ENCODE assay signal across 1 cellular context in genomic region chr7:158829342-158830210, GRCh38.
A peak's percentile ranks its signal among the peaks of the same experiment; 100 is the strongest.
TF ChIP-seq lines count a peak whose summit lies in the region.

ESYT2 (minus strand) TSS chr7:158829509; CDS start chr7:158829418, 91 bp downstream.

TF ChIP-seq in K562, 482 proteins besides CTCF, POLR2A, EP300 and RAD21 (continued from another document and continues in another):
- TF ChIP-seq CTCFL (IDR thresholded peaks at IDR 0.05; ENCODE audit: borderline replicate concordance, insufficient read depth, low read depth, low read length, poor library complexity, severe bottlenecking): peak; percentile 89
- peak; percentile 95 for TF ChIP-seq U2AF1 (optimal IDR thresholded peaks at IDR 0.05; ENCODE audit: low read depth, low read length)
- TF ChIP-seq ZNF324 (CRISPR knock-in tag; IDR thresholded peaks at IDR 0.05): peak; percentile 19; the same call in 1 of the 2 replicates
- peak; percentile 92 for TF ChIP-seq PML (IDR thresholded peaks at IDR 0.05; ENCODE audit: low read length)
- peak; percentile 98 for TF ChIP-seq SUPT5H (IDR thresholded peaks at IDR 0.05)
- no peak for TF ChIP-seq ZBTB8A (IDR thresholded peaks at IDR 0.05; ENCODE audit: partially characterized antibody)
- TF ChIP-seq FOXA1 (IDR thresholded peaks at IDR 0.05; ENCODE audit: borderline replicate concordance): no peak
- no peak for TF ChIP-seq FOXJ3 (CRISPR knock-in tag; IDR thresholded peaks at IDR 0.05)
- TF ChIP-seq ZNF133 (CRISPR knock-in tag; IDR thresholded peaks at IDR 0.05): no peak
- TF ChIP-seq, protein P1, sequence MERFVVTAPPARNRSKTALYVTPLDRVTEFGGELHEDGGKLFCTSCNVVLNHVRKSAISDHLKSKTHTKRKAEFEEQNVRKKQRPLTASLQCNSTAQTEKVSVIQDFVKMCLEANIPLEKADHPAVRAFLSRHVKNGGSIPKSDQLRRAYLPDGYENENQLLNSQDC (CRISPR knock-in tag; IDR thresholded peaks at IDR 0.05): peak; percentile 88; the same call in 1 of the 2 replicates
- peak; percentile 6 to 78; a peak in 2 of 4 replicates for TF ChIP-seq ZMIZ1 (IDR thresholded peaks at IDR 0.05; ENCODE audit: low read depth in 2 of 2, low read length in 2 of 2)
- TF ChIP-seq GTF2B (IDR thresholded peaks at IDR 0.05; ENCODE audit: extremely low read depth, insufficient read length): no peak
- no peak for TF ChIP-seq CEBPZ (IDR thresholded peaks at IDR 0.05; ENCODE audit: borderline replicate concordance, low read depth, low read length)
- TF ChIP-seq POLR2G (IDR thresholded peaks at IDR 0.05; ENCODE audit: low read depth, low read length): peak; percentile 96
- no peak for TF ChIP-seq PCBP2 (IDR thresholded peaks at IDR 0.05; ENCODE audit: low read depth, low read length, poor library complexity, severe bottlenecking)
- TF ChIP-seq CHD1 (IDR thresholded peaks at IDR 0.05; ENCODE audit: low read length): peak; percentile 94
- TF ChIP-seq EHMT2 (IDR thresholded peaks at IDR 0.05): no peak
- no peak for TF ChIP-seq ZNF253 (CRISPR knock-in tag; conservative IDR thresholded peaks at IDR 0.05)
- no peak for TF ChIP-seq POU5F1 (IDR thresholded peaks at IDR 0.05; ENCODE audit: borderline replicate concordance, low read depth, low read length, partially characterized antibody)
- no peak for TF ChIP-seq SNAPC5 (CRISPR knock-in tag; IDR thresholded peaks at IDR 0.05)
- no peak for TF ChIP-seq CCAR2 (IDR thresholded peaks at IDR 0.05; ENCODE audit: low read depth, low read length)
- peak; percentile 99 for TF ChIP-seq RBFOX2 (IDR thresholded peaks at IDR 0.05; ENCODE audit: low read depth, low read length)
- no peak for TF ChIP-seq ZNF778 (CRISPR knock-in tag; IDR thresholded peaks at IDR 0.05)
- peak; percentile 71 for TF ChIP-seq BCOR (IDR thresholded peaks at IDR 0.05)
- TF ChIP-seq ZNF239 (CRISPR knock-in tag; IDR thresholded peaks at IDR 0.05): peak; percentile 63
- TF ChIP-seq ZNF699 (CRISPR knock-in tag; IDR thresholded peaks at IDR 0.05; ENCODE audit: insufficient replicate concordance): no peak
- TF ChIP-seq, protein P2, sequence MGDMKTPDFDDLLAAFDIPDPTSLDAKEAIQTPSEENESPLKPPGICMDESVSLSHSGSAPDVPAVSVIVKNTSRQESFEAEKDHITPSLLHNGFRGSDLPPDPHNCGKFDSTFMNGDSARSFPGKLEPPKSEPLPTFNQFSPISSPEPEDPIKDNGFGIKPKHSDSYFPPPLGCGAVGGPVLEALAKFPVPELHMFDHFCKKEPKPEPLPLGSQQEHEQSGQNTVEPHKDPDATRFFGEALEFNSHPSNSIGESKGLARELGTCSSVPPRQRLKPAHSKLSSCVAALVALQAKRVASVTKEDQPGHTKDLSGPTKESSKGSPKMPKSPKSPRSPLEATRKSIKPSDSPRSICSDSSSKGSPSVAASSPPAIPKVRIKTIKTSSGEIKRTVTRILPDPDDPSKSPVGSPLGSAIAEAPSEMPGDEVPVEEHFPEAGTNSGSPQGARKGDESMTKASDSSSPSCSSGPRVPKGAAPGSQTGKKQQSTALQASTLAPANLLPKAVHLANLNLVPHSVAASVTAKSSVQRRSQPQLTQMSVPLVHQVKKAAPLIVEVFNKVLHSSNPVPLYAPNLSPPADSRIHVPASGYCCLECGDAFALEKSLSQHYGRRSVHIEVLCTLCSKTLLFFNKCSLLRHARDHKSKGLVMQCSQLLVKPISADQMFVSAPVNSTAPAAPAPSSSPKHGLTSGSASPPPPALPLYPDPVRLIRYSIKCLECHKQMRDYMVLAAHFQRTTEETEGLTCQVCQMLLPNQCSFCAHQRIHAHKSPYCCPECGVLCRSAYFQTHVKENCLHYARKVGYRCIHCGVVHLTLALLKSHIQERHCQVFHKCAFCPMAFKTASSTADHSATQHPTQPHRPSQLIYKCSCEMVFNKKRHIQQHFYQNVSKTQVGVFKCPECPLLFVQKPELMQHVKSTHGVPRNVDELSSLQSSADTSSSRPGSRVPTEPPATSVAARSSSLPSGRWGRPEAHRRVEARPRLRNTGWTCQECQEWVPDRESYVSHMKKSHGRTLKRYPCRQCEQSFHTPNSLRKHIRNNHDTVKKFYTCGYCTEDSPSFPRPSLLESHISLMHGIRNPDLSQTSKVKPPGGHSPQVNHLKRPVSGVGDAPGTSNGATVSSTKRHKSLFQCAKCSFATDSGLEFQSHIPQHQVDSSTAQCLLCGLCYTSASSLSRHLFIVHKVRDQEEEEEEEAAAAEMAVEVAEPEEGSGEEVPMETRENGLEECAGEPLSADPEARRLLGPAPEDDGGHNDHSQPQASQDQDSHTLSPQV (IDR thresholded peaks at IDR 0.05): peak; percentile 85
- TF ChIP-seq ARID2 (IDR thresholded peaks at IDR 0.05): no peak
- peak; percentile 18 for TF ChIP-seq NEUROD1 (IDR thresholded peaks at IDR 0.05; ENCODE audit: borderline replicate concordance, low read depth, low read length, partially characterized antibody)
- TF ChIP-seq SIRT6 (IDR thresholded peaks at IDR 0.05; ENCODE audit: low read depth, low read length): no peak
- peak; percentile 69; the same call in 1 of the 2 replicates for TF ChIP-seq SOX6 (IDR thresholded peaks at IDR 0.05)
